ENCODE assay signal across 11 cellular contexts in genomic region chr3:49296781-49297420, GRCh38. TPM values are rescaled to one million over a fixed set of nuclear protein-coding genes. Genes with fewer than 3 reads are reported as not detected.
DNase-seq lines count a peak whose midpoint lies in the region; ATAC-seq, FAIRE-seq and TF ChIP-seq lines count a peak whose summit lies in the region.
"Had no signal": no experiment of that assay in that cellular context is flagged by ENCODE, and none has a peak within 500 bp of the region (broad histone marks: within the 10 kb centered on the region; RNA-seq: fewer than 3 reads in every experiment).

No MANE protein-coding gene starts in this region.

- H2BK15ac ChIP-seq in IMR-90 (ENCODE audit: low read depth, low read length) = no peak overlapping the region

- H3K27ac ChIP-seq in IMR-90 (ENCODE audit: insufficient read depth, low read length) = no peak overlapping the region
- H3K27ac ChIP-seq in skeletal muscle tissue (ENCODE audit: low read depth, low read length) = peak overlapping the region; percentile 82

- no peak overlapping the region for H3K9ac ChIP-seq in IMR-90 (ENCODE audit: low read depth, low read length)
- peak overlapping the region; percentile 48 to 72 (median 52) for H3K9ac ChIP-seq in skeletal muscle tissue (ENCODE audit: low read depth in 1 of 3, low read length in 3 of 3)

- no peak overlapping the region for H3K4ac ChIP-seq in IMR-90 (ENCODE audit: low read depth, low read length)

- in situ Hi-C loops in IMR-90 (cut with MboI; ENCODE audit: low sequenced_read_pairs) = no loop called here

- H3K79me1 ChIP-seq in IMR-90 (ENCODE audit: low read depth in 1 of 2, low read length in 2 of 2) = peaks cover 7 to 20% of the 10 kb centered on the region in 2 experiments; a peak in 3 of 4 replicates

- dilution Hi-C loops in IMR-90 (cut with HindIII; ENCODE audit: low sequenced_read_pairs, unreplicated experiment) = no loop called here

- H3K9me3 ChIP-seq in IMR-90 (ENCODE audit: control insufficient read depth, insufficient read depth, low read length) (no peaks in the 10 kb centered on the region), skeletal muscle tissue (ENCODE audit: control insufficient read depth in 3 of 3, low read length in 3 of 3) (no peaks in the 10 kb centered on the region)

- H3K4me1 ChIP-seq in IMR-90 (ENCODE audit: control insufficient read depth, insufficient read depth, low read length) (no peaks in the 10 kb centered on the region), skeletal muscle tissue (ENCODE audit: control insufficient read depth in 3 of 3, insufficient read depth in 3 of 3, low read length in 3 of 3) (peaks cover 21 to 28% (median 26%) of the 10 kb centered on the region in 3 donors)

- H3K27ac Mint-ChIP-seq in mesothelial cell of epicardium = no peak overlapping the region

- H3K23ac ChIP-seq in IMR-90 (ENCODE audit: low read depth, low read length) = no peak overlapping the region

- WGBS in IMR-90 (ENCODE audit: extremely low coverage in 2 of 2, insufficient read length in 1 of 2), 2 experiments = no CpG with 5 or more reads among the region's 2 CpGs

- no peak overlapping the region for H2AK9ac ChIP-seq in IMR-90 (replicated peaks; ENCODE audit: low read depth, low read length, poor library complexity)

- H4K20me1 ChIP-seq in IMR-90 (ENCODE audit: insufficient read depth, low read length) = peaks cover 5% of the 10 kb centered on the region

- H3K9me1 ChIP-seq in IMR-90 (ENCODE audit: insufficient read depth, low read length) = peaks cover 6% of the 10 kb centered on the region; the same call in 1 of the 2 replicates

- CTCF ChIA-PET in IMR-90 (lab: Yijun Ruan, JAX) = no interaction called here

- ATAC-seq in IMR-90 (ENCODE audit: low read depth) = peak; percentile 15
- peak; percentile 86 to 87 for ATAC-seq in left cardiac atrium
- ATAC-seq: T-helper 17 cell had no signal

- no peak overlapping the region for H3K18ac ChIP-seq in IMR-90 (ENCODE audit: low read depth, low read length)

- TF ChIP-seq CTCF in IMR-90 (conservative IDR thresholded peaks at IDR 0.05; ENCODE audit: low read depth, low read length) (no peak), bronchial epithelial cell (IDR thresholded peaks at IDR 0.05; ENCODE audit: insufficient read depth, low read length, severe bottlenecking) (no peak), mesothelial cell of epicardium (IDR thresholded peaks at IDR 0.05; ENCODE audit: unreplicated experiment) (no peak)

- H3K4me3 ChIP-seq in IMR-90 (ENCODE audit: insufficient read depth, low read depth, low read length) = no peak overlapping the region
- no peak overlapping the region for H3K4me3 ChIP-seq in bronchial epithelial cell (ENCODE audit: low read depth, low read length)
- peak overlapping the region; percentile 5 to 41 (median 38) for H3K4me3 ChIP-seq in skeletal muscle tissue (ENCODE audit: low read length in 3 of 3)

- H3K27me3 Mint-ChIP-seq in mesothelial cell of epicardium (ENCODE audit: low read depth) = no peaks in the 10 kb centered on the region
- H3K27me3 Mint-ChIP-seq: T-helper 17 cell had no signal

- FAIRE-seq in bronchial epithelial cell (lab: Jason Lieb, UNC) (peak; percentile 73), GM12891 (lab: Jason Lieb, UNC) (no peak)

- no peaks in the 10 kb centered on the region for H3K27me3 ChIP-seq in IMR-90 (ENCODE audit: control insufficient read depth, insufficient read depth, low read length)
- H3K27me3 ChIP-seq in bronchial epithelial cell (ENCODE audit: control insufficient read depth, insufficient read depth, low read length) = no peaks in the 10 kb centered on the region
- H3K27me3 ChIP-seq in skeletal muscle tissue (ENCODE audit: control insufficient read depth in 3 of 3, insufficient read depth in 3 of 3, low read length in 3 of 3) = no peaks in the 10 kb centered on the region

- no peak overlapping the region for H4K5ac ChIP-seq in IMR-90 (ENCODE audit: low read depth, low read length)

- H3K4me3 Mint-ChIP-seq in mesothelial cell of epicardium = no peak overlapping the region
- H3K4me3 Mint-ChIP-seq: T-helper 17 cell had no signal

- DNase-seq in IMR-90 (no peak), bronchial epithelial cell (ENCODE audit: low read depth) (peak; percentile 75), left cardiac atrium (peak; percentile 77), mesothelial cell of epicardium (ENCODE audit: low spot score in 2 of 2, unreplicated experiment in 2 of 2) (no peak), NCI-H446 treated with DMSO at 0.1 percent for 48 hours (lab: John Stamatoyannopoulos, UW) (no peak), GM12891 (ENCODE audit: insufficient read length, low spot score) (no peak), glomerular visceral epithelial cell (ENCODE audit: extremely low spot score) (no peak)
- DNase-seq: activated effector memory CD4-positive, alpha-beta T cell treated with anti-CD3 and anti-CD28 coated beads, Interleukin-2, amount 50 U/mL, for 16 hours; stimulated activated CD8-positive, alpha-beta memory T cell treated with anti-CD3 and anti-CD28 coated beads, Interleukin-4, amount 100 ng/mL, for 48 hours; T-helper 17 cell had no signal

- H3K56ac ChIP-seq in IMR-90 (ENCODE audit: extremely low read depth, insufficient read depth, low read length) = no peak overlapping the region

- no peak overlapping the region for H3K14ac ChIP-seq in IMR-90 (replicated peaks; ENCODE audit: low read depth, low read length)

- no peak overlapping the region for H3K4me2 ChIP-seq in IMR-90 (ENCODE audit: low read depth, low read length)

- intact Hi-C loops in IMR-90 (cut with micrococcal nuclease) = loop anchor here (5.0 kb wide), 1 partner anchor 125 kb away; the partner anchor contains the start of gene KLHDC8B
- intact Hi-C loops in left cardiac atrium (cut with DNase I) = loop anchor here in 1 of 2 donors (5.0 kb wide), 1 partner anchor 125 kb away; the partner anchor contains the start of gene KLHDC8B

- TF ChIP-seq POLR2A in IMR-90 (IDR thresholded peaks at IDR 0.05; ENCODE audit: low read depth, low read length) (no peak), GM12891 (IDR thresholded peaks at IDR 0.05; ENCODE audit: low read depth, low read length) (no peak)

- H4K8ac ChIP-seq in IMR-90 (ENCODE audit: low read depth in 2 of 2, low read length in 2 of 2) = no peak overlapping the region

- H2AFZ ChIP-seq in IMR-90 (replicated peaks; ENCODE audit: low read length, poor library complexity) = no peak overlapping the region

- POLR2A ChIA-PET in IMR-90 (lab: Charles Lee; ENCODE audit: unreplicated experiment) = no interaction called here

- H2BK20ac ChIP-seq in IMR-90 (ENCODE audit: low read depth, low read length) = no peak overlapping the region

- no peak for TF ChIP-seq RAD21 in IMR-90 (IDR thresholded peaks at IDR 0.05; ENCODE audit: low read length)

- no peaks in the 10 kb centered on the region for H3K4me1 Mint-ChIP-seq in mesothelial cell of epicardium
- H3K4me1 Mint-ChIP-seq: T-helper 17 cell had no signal

- H4K91ac ChIP-seq in IMR-90 (ENCODE audit: insufficient read depth, low read depth, low read length) = no peak overlapping the region

- peak overlapping the region; percentile 13 for H2BK5ac ChIP-seq in IMR-90 (ENCODE audit: low read depth, low read length, poor library complexity, severe bottlenecking)

- H2BK120ac ChIP-seq in IMR-90 (ENCODE audit: low read depth, low read length) = no peak overlapping the region

- no peaks in the 10 kb centered on the region for H3K9me3 Mint-ChIP-seq in mesothelial cell of epicardium

- H3K36me3 ChIP-seq in IMR-90 (ENCODE audit: control insufficient read depth, insufficient read depth, low read length) (peaks cover 66% of the 10 kb centered on the region), bronchial epithelial cell (ENCODE audit: control insufficient read depth, insufficient read depth, low read length) (peaks cover 21% of the 10 kb centered on the region), skeletal muscle tissue (ENCODE audit: control insufficient read depth in 3 of 3, insufficient read depth in 3 of 3, low read length in 3 of 3) (peaks cover 42 to 57% (median 51%) of the 10 kb centered on the region in 3 donors)

- BruUV-seq in IMR-90 (replicated peaks; lab: Mats Ljungman, UMichigan) = no TSS peak

- peaks cover 48% of the 10 kb centered on the region for H3K36me3 Mint-ChIP-seq in mesothelial cell of epicardium

- H2AK5ac ChIP-seq in IMR-90 (ENCODE audit: low read depth, low read length) = no peak overlapping the region

TF ChIP-seq in IMR-90, 13 proteins besides CTCF, POLR2A, EP300 and RAD21 (continues in another document):
- TF ChIP-seq CEBPB (IDR thresholded peaks at IDR 0.05; ENCODE audit: low read depth, low read length) (no peak), MAZ (IDR thresholded peaks at IDR 0.05; ENCODE audit: borderline replicate concordance, low read depth, low read length) (no peak)

TF ChIP-seq in GM12891, 5 proteins besides CTCF, POLR2A, EP300 and RAD21:
- TF ChIP-seq PAX5 (IDR thresholded peaks at IDR 0.05; ENCODE audit: insufficient read depth, low read length, severe bottlenecking) (no peak), POLR2AphosphoS5 (IDR thresholded peaks at IDR 0.05; ENCODE audit: low read depth, low read length) (no peak), TAF1 (IDR thresholded peaks at IDR 0.05; ENCODE audit: low read depth, low read length) (no peak), POU2F2 (IDR thresholded peaks at IDR 0.05; ENCODE audit: low read depth, low read length) (no peak), SPI1 (IDR thresholded peaks at IDR 0.05; ENCODE audit: low read depth, low read length) (no peak)

RNA-seq across cellular contexts. Expression of gene C3orf62, which starts 19.9 kb away (rescaled TPM):
- total RNA-seq in IMR-90 (2012; rRNA removed) (0.83 and 0.90 TPM in 2 replicates), bronchial epithelial cell (0.79 and 1.8 TPM in 2 replicates), left cardiac atrium (1 to 10 TPM; 3.2 to 3.4 TPM), skeletal muscle tissue (1.6 TPM), mesothelial cell of epicardium (13.2 to 14.7 TPM (median 13.4 TPM) in 3 replicates)
- polyA plus RNA-seq in IMR-90 (2012; rRNA removed) = 3.1 and 3.9 TPM in 2 replicates
- polyA plus RNA-seq in IMR-90 (2012; cell fraction: cytosol; rRNA removed) = 0.77 and 0.91 TPM in 2 replicates
- polyA plus RNA-seq in IMR-90 (2012; cell fraction: nucleus; rRNA removed; ENCODE audit: low replicate concordance) = 7.2 and 14.4 TPM in 2 replicates
- 4.0 TPM for polyA plus RNA-seq in GM12891 (2012; ENCODE audit: low read depth, missing spikeins)

RNA-seq across cellular contexts. Expression of gene USP4, which starts 43.0 kb away (rescaled TPM):
- 28.6 and 29.9 TPM in 2 replicates for total RNA-seq in IMR-90 (2012; rRNA removed)
- 36.1 and 42.3 TPM in 2 replicates for polyA plus RNA-seq in IMR-90 (2012; rRNA removed)
- 14.9 and 18.2 TPM in 2 replicates for polyA plus RNA-seq in IMR-90 (2012; cell fraction: cytosol; rRNA removed)
- polyA plus RNA-seq in IMR-90 (2012; cell fraction: nucleus; rRNA removed; ENCODE audit: low replicate concordance) = 35.6 and 104 TPM in 2 replicates
- 25.5 and 28.5 TPM in 2 replicates for total RNA-seq in bronchial epithelial cell
- 10 to 100 TPM; 37.1 to 45.5 TPM for total RNA-seq in left cardiac atrium
- total RNA-seq in skeletal muscle tissue = 18.3 TPM
- 53.1 to 55.3 TPM (median 54.5 TPM) in 3 replicates for total RNA-seq in mesothelial cell of epicardium
- polyA plus RNA-seq in GM12891 (2012; ENCODE audit: low read depth, missing spikeins) = 59.7 TPM

Comparison
In these comparisons a context has a peak if more than half of its experiments do, and no peak if none do; other contexts are left out.
1. DNase-seq: peak in bronchial epithelial cell (single experiment) and left cardiac atrium (single experiment); none in IMR-90 (single experiment), mesothelial cell of epicardium (0 of 2), NCI-H446 treated with DMSO at 0.1 percent for 48 hours (single experiment), GM12891 (single experiment) and glomerular visceral epithelial cell (single experiment).
2. H3K4me3 ChIP-seq: peak in skeletal muscle tissue (3 of 3); none in IMR-90 (single experiment) and bronchial epithelial cell (single experiment).